ENCODE assay signal across 1 cellular context in genomic region chr9:101354765-101355708, GRCh38.
TF ChIP-seq lines count a peak whose summit lies in the region.

No MANE protein-coding gene starts in this region.

TF ChIP-seq in HepG2, 621 proteins besides CTCF, POLR2A, EP300 and RAD21 (continued from another document and continues in another):
- TF ChIP-seq FUBP1 (CRISPR knock-in tag; IDR thresholded peaks at IDR 0.05; ENCODE audit: borderline replicate concordance) (no peak), ZNF510 (CRISPR knock-in tag; IDR thresholded peaks at IDR 0.05; ENCODE audit: low read depth) (no peak), POLR2AphosphoS2 (IDR thresholded peaks at IDR 0.05; ENCODE audit: low read depth, low read length) (no peak), JUNB (CRISPR knock-in tag; IDR thresholded peaks at IDR 0.05; ENCODE audit: borderline replicate concordance) (no peak), SMAD1 (CRISPR knock-in tag; IDR thresholded peaks at IDR 0.05; ENCODE audit: borderline replicate concordance, low read depth) (no peak; the same call in 1 of the 2 replicates), MAF1 (CRISPR knock-in tag; IDR thresholded peaks at IDR 0.05; ENCODE audit: borderline replicate concordance) (0 out of 2 replicates have a peak, but pooled peaks have one; percentile 40), ZNF207 (IDR thresholded peaks at IDR 0.05; ENCODE audit: borderline replicate concordance) (no peak), ZBTB2 (CRISPR knock-in tag; IDR thresholded peaks at IDR 0.05; ENCODE audit: low read depth) (no peak), AGO2 (optimal IDR thresholded peaks at IDR 0.05; ENCODE audit: low read depth, low read length) (no peak), RARA (CRISPR knock-in tag; IDR thresholded peaks at IDR 0.05) (no peak), ZSCAN9 (CRISPR knock-in tag; IDR thresholded peaks at IDR 0.05; ENCODE audit: borderline replicate concordance) (no peak), CEBPB (IDR thresholded peaks at IDR 0.05; ENCODE audit: borderline replicate concordance, low read depth, low read length) (no peak), CC2D1A (CRISPR knock-in tag; IDR thresholded peaks at IDR 0.05) (no peak), ARID4A (CRISPR knock-in tag; IDR thresholded peaks at IDR 0.05; ENCODE audit: borderline replicate concordance) (no peak), ZNF180 (CRISPR knock-in tag; IDR thresholded peaks at IDR 0.05; ENCODE audit: borderline replicate concordance, low read depth) (no peak), ZNF609 (CRISPR knock-in tag; IDR thresholded peaks at IDR 0.05; ENCODE audit: borderline replicate concordance) (no peak), FOXO4 (CRISPR knock-in tag; conservative IDR thresholded peaks at IDR 0.05) (no peak), RFX1 (IDR thresholded peaks at IDR 0.05) (no peak), BRD4 (CRISPR knock-in tag; IDR thresholded peaks at IDR 0.05) (0 out of 2 replicates have a peak, but pooled peaks have one; percentile 64), SP4 (CRISPR knock-in tag; IDR thresholded peaks at IDR 0.05) (no peak; the same call in 1 of the 2 replicates), ZNF607 (CRISPR knock-in tag; IDR thresholded peaks at IDR 0.05; ENCODE audit: borderline replicate concordance) (no peak), GPBP1L1 (CRISPR knock-in tag; IDR thresholded peaks at IDR 0.05) (no peak), RXRB (CRISPR knock-in tag; IDR thresholded peaks at IDR 0.05; ENCODE audit: borderline replicate concordance) (no peak), ZNF460 (CRISPR knock-in tag; IDR thresholded peaks at IDR 0.05; ENCODE audit: borderline replicate concordance) (no peak), CCAR2 (optimal IDR thresholded peaks at IDR 0.05; ENCODE audit: low read depth, low read length) (no peak), ZBTB10 (CRISPR knock-in tag; IDR thresholded peaks at IDR 0.05; ENCODE audit: borderline replicate concordance) (no peak), ZBTB21 (CRISPR knock-in tag; IDR thresholded peaks at IDR 0.05) (no peak), ZNF121 (CRISPR knock-in tag; IDR thresholded peaks at IDR 0.05) (no peak), ZNF766 (CRISPR knock-in tag; IDR thresholded peaks at IDR 0.05; ENCODE audit: borderline replicate concordance) (no peak), TEF (CRISPR knock-in tag; IDR thresholded peaks at IDR 0.05) (no peak), POGZ (CRISPR knock-in tag; IDR thresholded peaks at IDR 0.05) (no peak), JUN (CRISPR knock-in tag; IDR thresholded peaks at IDR 0.05) (no peak), ADNP (CRISPR knock-in tag; IDR thresholded peaks at IDR 0.05) (no peak), ZNF263 (CRISPR knock-in tag; IDR thresholded peaks at IDR 0.05) (no peak), SRSF9 (IDR thresholded peaks at IDR 0.05; ENCODE audit: borderline replicate concordance, insufficient read depth, low read depth, low read length, poor library complexity, severe bottlenecking) (no peak), ZBTB20 (CRISPR knock-in tag; IDR thresholded peaks at IDR 0.05; ENCODE audit: borderline replicate concordance, low read depth) (0 out of 2 replicates have a peak, but pooled peaks have one; percentile 47), NAIF1 (CRISPR knock-in tag; IDR thresholded peaks at IDR 0.05; ENCODE audit: borderline replicate concordance) (no peak), U2AF1 (optimal IDR thresholded peaks at IDR 0.05; ENCODE audit: low read depth, low read length) (no peak), ZFY (CRISPR knock-in tag; IDR thresholded peaks at IDR 0.05) (0 out of 2 replicates have a peak, but pooled peaks have one; percentile 39), MTA1 (CRISPR knock-in tag; IDR thresholded peaks at IDR 0.05; ENCODE audit: borderline replicate concordance) (peak; percentile 50; the same call in 1 of the 2 replicates), NPAS2 (CRISPR knock-in tag; IDR thresholded peaks at IDR 0.05; ENCODE audit: borderline replicate concordance) (no peak), ZBTB8A (CRISPR knock-in tag; IDR thresholded peaks at IDR 0.05; ENCODE audit: borderline replicate concordance, low read depth) (no peak), RFXANK (CRISPR knock-in tag; IDR thresholded peaks at IDR 0.05) (no peak)
